ENCODE assay signal across 7 cellular contexts in the genomic region with DNA sequence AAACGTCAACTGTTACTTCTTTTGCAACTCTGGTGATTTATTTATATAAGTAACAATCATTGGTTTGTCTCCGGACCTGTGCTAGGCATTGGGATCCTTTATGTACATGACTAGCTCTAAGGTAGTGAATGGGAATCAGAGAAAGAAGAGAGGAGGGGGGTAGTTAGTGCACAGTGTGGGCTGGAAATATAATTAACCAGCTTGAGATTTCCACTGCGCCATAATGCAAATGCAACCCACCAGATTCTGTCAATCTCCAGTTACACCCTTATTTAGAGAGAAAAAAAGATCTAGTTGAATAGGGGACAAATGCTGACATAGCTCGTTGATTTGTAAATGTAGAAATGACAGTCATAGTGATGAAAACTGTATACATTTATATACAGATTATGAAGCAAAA.
"Had no signal": no experiment of that assay in that cellular context is flagged by ENCODE, and none has a peak within 500 bp of the region (broad histone marks: within the 10 kb centered on the region; RNA-seq: fewer than 3 reads in every experiment).

No MANE protein-coding gene starts in this region.

- H3K4me3 Mint-ChIP-seq: H9 had no signal

- DNase-seq: GOT3, H9, HCEC 1CT, IMR-90, KBM-7 had no signal

- FAIRE-seq: H54, HTR-8/SVneo had no signal

- H3K27ac Mint-ChIP-seq: H9 had no signal
